ENCODE assay signal across 28 cellular contexts in genomic region chr5:6489786-6490185, GRCh38. TPM values are rescaled to one million over a fixed set of nuclear protein-coding genes. Genes with fewer than 3 reads are reported as not detected.
"Had no signal": no experiment of that assay in that cellular context is flagged by ENCODE, and none has a peak within 500 bp of the region (broad histone marks: within the 10 kb centered on the region; RNA-seq: fewer than 3 reads in every experiment).

No MANE protein-coding gene starts in this region.

- H3K27ac ChIP-seq: left ventricle myocardium inferior, neural progenitor cell, neutrophil, parathyroid adenoma, right atrium auricular region, right lobe of liver, tibial nerve, upper lobe of left lung had no signal

- H3K27me3 ChIP-seq: right atrium auricular region, right lobe of liver, tibial nerve, upper lobe of left lung had no signal

- ATAC-seq: natural killer cell; right lobe of liver; stimulated activated memory B cell treated with anti-CD40 and anti-IgM and Interleukin-4, amounts not matched to agents 10 μg/mL and 1 μg/mL and 100 μg/mL, for 72 hours; stimulated activated naive CD8-positive, alpha-beta T cell treated with anti-CD3 and anti-CD28 coated beads, Interleukin-15, amount 100 ng/mL, for 72 hours had no signal

- H3K9me3 Mint-ChIP-seq: immature natural killer cell; mesothelial cell of epicardium; naive B cell; natural killer cell; nephron progenitor cell; neural progenitor cell; stimulated activated memory B cell treated with anti-CD40 and anti-IgM and Interleukin-4, amounts not matched to agents 10 μg/mL and 1 μg/mL and 100 μg/mL, for 72 hours; stimulated activated naive CD8-positive, alpha-beta T cell treated with anti-CD3 and anti-CD28 coated beads, Interleukin-15, amount 100 ng/mL, for 72 hours had no signal

- H3K9me3 ChIP-seq: left ventricle myocardium inferior, neutrophil, right atrium auricular region, right lobe of liver, tibial nerve, upper lobe of left lung had no signal

- H3K36me3 ChIP-seq: neural progenitor cell, neutrophil, right lobe of liver, tibial nerve, upper lobe of left lung had no signal

- H3K4me1 Mint-ChIP-seq: immature natural killer cell, natural killer cell had no signal

- H3K36me3 Mint-ChIP-seq: immature natural killer cell; naive B cell; natural killer cell; neural progenitor cell; stimulated activated memory B cell treated with anti-CD40 and anti-IgM and Interleukin-4, amounts not matched to agents 10 μg/mL and 1 μg/mL and 100 μg/mL, for 72 hours had no signal

- H3K4me3 Mint-ChIP-seq: immature natural killer cell; mesothelial cell of epicardium; naive B cell; natural killer cell; nephron progenitor cell; neural progenitor cell; stimulated activated memory B cell treated with anti-CD40 and anti-IgM and Interleukin-4, amounts not matched to agents 10 μg/mL and 1 μg/mL and 100 μg/mL, for 72 hours; stimulated activated naive CD8-positive, alpha-beta T cell treated with anti-CD3 and anti-CD28 coated beads, Interleukin-15, amount 100 ng/mL, for 72 hours had no signal

- DNase-seq: hypothalamus; immature natural killer cell; left ventricle myocardium inferior; mesendoderm; naive B cell; natural killer cell; nephron progenitor cell; occipital lobe; right lobe of liver; stimulated activated CD4-positive, alpha-beta T cell treated with anti-CD3 and anti-CD28 coated beads, Interleukin-1b, Interleukin-23, amount 100 ng/mL, for 48 hours; stimulated activated CD4-positive, alpha-beta T cell treated with anti-CD3 and anti-CD28 coated beads, Interleukin-2, amount 100 ng/mL, for 48 hours; stimulated activated CD4-positive, alpha-beta T cell treated with anti-CD3 and anti-CD28 coated beads, Interleukin-4, amount 100 ng/mL, for 4 hours; stimulated activated CD8-positive, alpha-beta memory T cell treated with anti-CD3 and anti-CD28 coated beads, Interleukin-4, amount 100 ng/mL, for 48 hours; stimulated activated naive CD4-positive, alpha-beta T cell treated with Interleukin-2 at 50 U/mL for 16 hours; stimulated activated naive CD8-positive, alpha-beta T cell treated with anti-CD3 and anti-CD28 coated beads, Interleukin-15, amount 100 ng/mL, for 72 hours; upper lobe of left lung had no signal

- H3K4me3 ChIP-seq: left ventricle myocardium inferior, lung, neural progenitor cell, right atrium auricular region, right lobe of liver, smooth muscle cell, tibial nerve, upper lobe of left lung had no signal

- H3K4me1 ChIP-seq: neural progenitor cell, parathyroid adenoma, upper lobe of left lung had no signal

- H3K27ac Mint-ChIP-seq: immature natural killer cell; mesothelial cell of epicardium; naive B cell; natural killer cell; neural progenitor cell; stimulated activated memory B cell treated with anti-CD40 and anti-IgM and Interleukin-4, amounts not matched to agents 10 μg/mL and 1 μg/mL and 100 μg/mL, for 72 hours had no signal

RNA-seq across cellular contexts. Expression of gene UBE2QL1, which starts 41.1 kb away (rescaled TPM):
- total RNA-seq: mononuclear cell, natural killer cell, osteocyte, renal cortical epithelial cell had no signal
